ENCODE assay signal across 1 cellular context in genomic region chr1:62436466-62437272, GRCh38.
A peak's percentile ranks its signal among the peaks of the same experiment; 100 is the strongest.
TF ChIP-seq lines count a peak whose summit lies in the region.

Gene USP1, plus strand, starts transcription at chr1:62437049. Its CDS starts 2,819 bp downstream, at chr1:62439868.

TF ChIP-seq in HepG2, 621 proteins besides CTCF, POLR2A, EP300 and RAD21 (continued from another document and continues in another):
- no peak; the same call in none of the 2 replicates for TF ChIP-seq IKZF5 (CRISPR knock-in tag; IDR thresholded peaks at IDR 0.05)
- TF ChIP-seq, protein P1, sequence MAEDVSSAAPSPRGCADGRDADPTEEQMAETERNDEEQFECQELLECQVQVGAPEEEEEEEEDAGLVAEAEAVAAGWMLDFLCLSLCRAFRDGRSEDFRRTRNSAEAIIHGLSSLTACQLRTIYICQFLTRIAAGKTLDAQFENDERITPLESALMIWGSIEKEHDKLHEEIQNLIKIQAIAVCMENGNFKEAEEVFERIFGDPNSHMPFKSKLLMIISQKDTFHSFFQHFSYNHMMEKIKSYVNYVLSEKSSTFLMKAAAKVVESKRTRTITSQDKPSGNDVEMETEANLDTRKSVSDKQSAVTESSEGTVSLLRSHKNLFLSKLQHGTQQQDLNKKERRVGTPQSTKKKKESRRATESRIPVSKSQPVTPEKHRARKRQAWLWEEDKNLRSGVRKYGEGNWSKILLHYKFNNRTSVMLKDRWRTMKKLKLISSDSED (CRISPR knock-in tag; IDR thresholded peaks at IDR 0.05) = no peak
- no peak for TF ChIP-seq ZNF18 (CRISPR knock-in tag; IDR thresholded peaks at IDR 0.05; ENCODE audit: insufficient replicate concordance)
- TF ChIP-seq, protein P2, sequence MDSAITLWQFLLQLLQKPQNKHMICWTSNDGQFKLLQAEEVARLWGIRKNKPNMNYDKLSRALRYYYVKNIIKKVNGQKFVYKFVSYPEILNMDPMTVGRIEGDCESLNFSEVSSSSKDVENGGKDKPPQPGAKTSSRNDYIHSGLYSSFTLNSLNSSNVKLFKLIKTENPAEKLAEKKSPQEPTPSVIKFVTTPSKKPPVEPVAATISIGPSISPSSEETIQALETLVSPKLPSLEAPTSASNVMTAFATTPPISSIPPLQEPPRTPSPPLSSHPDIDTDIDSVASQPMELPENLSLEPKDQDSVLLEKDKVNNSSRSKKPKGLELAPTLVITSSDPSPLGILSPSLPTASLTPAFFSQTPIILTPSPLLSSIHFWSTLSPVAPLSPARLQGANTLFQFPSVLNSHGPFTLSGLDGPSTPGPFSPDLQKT (CRISPR knock-in tag; IDR thresholded peaks at IDR 0.05; ENCODE audit: borderline replicate concordance) = no peak
- TF ChIP-seq ARID3A (IDR thresholded peaks at IDR 0.05; ENCODE audit: low read depth, low read length) = peak; percentile 52; the same call in 1 of the 2 replicates
- TF ChIP-seq PHF5A (CRISPR knock-in tag; IDR thresholded peaks at IDR 0.05; ENCODE audit: low read depth, unreplicated experiment) = peak; percentile 54
- TF ChIP-seq MXD3 (CRISPR knock-in tag; IDR thresholded peaks at IDR 0.05) = no peak; the same call in 1 of the 2 replicates
- peak; percentile 67; the same call in 1 of the 2 replicates for TF ChIP-seq PITX1 (CRISPR knock-in tag; IDR thresholded peaks at IDR 0.05)
- TF ChIP-seq, protein P3, sequence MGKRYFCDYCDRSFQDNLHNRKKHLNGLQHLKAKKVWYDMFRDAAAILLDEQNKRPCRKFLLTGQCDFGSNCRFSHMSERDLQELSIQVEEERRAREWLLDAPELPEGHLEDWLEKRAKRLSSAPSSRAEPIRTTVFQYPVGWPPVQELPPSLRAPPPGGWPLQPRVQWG (CRISPR knock-in tag; IDR thresholded peaks at IDR 0.05; ENCODE audit: borderline replicate concordance, low read depth) = no peak
- TF ChIP-seq NFE2L1 (CRISPR knock-in tag; IDR thresholded peaks at IDR 0.05; ENCODE audit: borderline replicate concordance) = peak; percentile 59; the same call in 1 of the 2 replicates
- no peak; the same call in 1 of the 2 replicates for TF ChIP-seq STAG1 (CRISPR knock-in tag; IDR thresholded peaks at IDR 0.05)
- TF ChIP-seq XBP1 (CRISPR knock-in tag; IDR thresholded peaks at IDR 0.05) = no peak
- TF ChIP-seq ZNF709 (CRISPR knock-in tag; IDR thresholded peaks at IDR 0.05) = no peak; the same call in 1 of the 2 replicates
- peak; percentile 96; the same call in 1 of the 2 replicates for TF ChIP-seq HDAC6 (IDR thresholded peaks at IDR 0.05; ENCODE audit: low read depth, low read length)
- TF ChIP-seq ZNF816 (CRISPR knock-in tag; IDR thresholded peaks at IDR 0.05; ENCODE audit: borderline replicate concordance) = no peak; the same call in 1 of the 2 replicates
- peak; percentile 32; the same call in 1 of the 2 replicates for TF ChIP-seq RXRA (CRISPR knock-in tag; IDR thresholded peaks at IDR 0.05)
- TF ChIP-seq NFYC (CRISPR knock-in tag; IDR thresholded peaks at IDR 0.05) = peak; percentile 91
- TF ChIP-seq, protein P4, sequence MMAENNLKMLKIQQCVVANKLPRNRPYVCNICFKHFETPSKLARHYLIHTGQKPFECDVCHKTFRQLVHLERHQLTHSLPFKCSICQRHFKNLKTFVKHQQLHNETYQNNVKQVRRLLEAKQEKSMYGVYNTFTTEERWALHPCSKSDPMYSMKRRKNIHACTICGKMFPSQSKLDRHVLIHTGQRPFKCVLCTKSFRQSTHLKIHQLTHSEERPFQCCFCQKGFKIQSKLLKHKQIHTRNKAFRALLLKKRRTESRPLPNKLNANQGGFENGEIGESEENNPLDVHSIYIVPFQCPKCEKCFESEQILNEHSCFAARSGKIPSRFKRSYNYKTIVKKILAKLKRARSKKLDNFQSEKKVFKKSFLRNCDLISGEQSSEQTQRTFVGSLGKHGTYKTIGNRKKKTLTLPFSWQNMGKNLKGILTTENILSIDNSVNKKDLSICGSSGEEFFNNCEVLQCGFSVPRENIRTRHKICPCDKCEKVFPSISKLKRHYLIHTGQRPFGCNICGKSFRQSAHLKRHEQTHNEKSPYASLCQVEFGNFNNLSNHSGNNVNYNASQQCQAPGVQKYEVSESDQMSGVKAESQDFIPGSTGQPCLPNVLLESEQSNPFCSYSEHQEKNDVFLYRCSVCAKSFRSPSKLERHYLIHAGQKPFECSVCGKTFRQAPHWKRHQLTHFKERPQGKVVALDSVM (CRISPR knock-in tag; IDR thresholded peaks at IDR 0.05) = peak; percentile 40; the same call in 1 of the 2 replicates
- TF ChIP-seq ZNF274 (CRISPR knock-in tag; IDR thresholded peaks at IDR 0.05) = no peak
- 0 out of 2 replicates have a peak, but pooled peaks have one; percentile 19 for TF ChIP-seq THAP7 (CRISPR knock-in tag; IDR thresholded peaks at IDR 0.05)
- TF ChIP-seq ONECUT2 (CRISPR knock-in tag; IDR thresholded peaks at IDR 0.05) = no peak
- TF ChIP-seq NFIC (IDR thresholded peaks at IDR 0.05; ENCODE audit: low read length) = no peak
- peak; percentile 58; the same call in 1 of the 2 replicates for TF ChIP-seq ZNF333 (CRISPR knock-in tag; IDR thresholded peaks at IDR 0.05; ENCODE audit: borderline replicate concordance)
- TF ChIP-seq HMG20B (CRISPR knock-in tag; conservative IDR thresholded peaks at IDR 0.05) = peak; percentile 63; the same call in 1 of the 2 replicates
- TF ChIP-seq JUND (CRISPR knock-in tag; IDR thresholded peaks at IDR 0.05) = peak; percentile 43; the same call in 1 of the 2 replicates
- TF ChIP-seq MED8 (CRISPR knock-in tag; IDR thresholded peaks at IDR 0.05; ENCODE audit: insufficient replicate concordance) = peak; percentile 89
- no peak for TF ChIP-seq SRSF1 (optimal IDR thresholded peaks at IDR 0.05; ENCODE audit: low read depth, low read length)
- 0 out of 2 replicates have a peak, but pooled peaks have one; percentile 13 for TF ChIP-seq ZNF12 (CRISPR knock-in tag; IDR thresholded peaks at IDR 0.05)
- peak; percentile 49; the same call in 1 of the 2 replicates for TF ChIP-seq ZNF678 (CRISPR knock-in tag; IDR thresholded peaks at IDR 0.05)
- peak; percentile 55 for TF ChIP-seq ZFY (CRISPR knock-in tag; IDR thresholded peaks at IDR 0.05)
- TF ChIP-seq, protein P5, sequence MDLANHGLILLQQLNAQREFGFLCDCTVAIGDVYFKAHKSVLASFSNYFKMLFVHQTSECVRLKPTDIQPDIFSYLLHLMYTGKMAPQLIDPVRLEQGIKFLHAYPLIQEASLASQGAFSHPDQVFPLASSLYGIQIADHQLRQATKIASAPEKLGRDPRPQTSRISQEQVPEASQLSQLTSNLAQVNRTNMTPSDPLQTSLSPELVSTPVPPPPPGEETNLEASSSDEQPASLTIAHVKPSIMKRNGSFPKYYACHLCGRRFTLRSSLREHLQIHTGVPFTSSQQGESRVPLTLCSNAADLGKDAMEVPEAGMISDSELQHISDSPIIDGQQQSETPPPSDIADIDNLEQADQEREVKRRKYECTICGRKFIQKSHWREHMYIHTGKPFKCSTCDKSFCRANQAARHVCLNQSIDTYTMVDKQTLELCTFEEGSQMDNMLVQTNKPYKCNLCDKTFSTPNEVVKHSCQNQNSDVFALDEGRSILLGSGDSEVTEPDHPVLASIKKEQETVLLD (CRISPR knock-in tag; IDR thresholded peaks at IDR 0.05; ENCODE audit: low read depth) = peak; percentile 35
- TF ChIP-seq ZNF781 (CRISPR knock-in tag; IDR thresholded peaks at IDR 0.05; ENCODE audit: borderline replicate concordance, not compliant biosample characterization) = no peak
- no peak for TF ChIP-seq CBX5 (CRISPR knock-in tag; IDR thresholded peaks at IDR 0.05; ENCODE audit: borderline replicate concordance)
- no peak for TF ChIP-seq FOXO1 (CRISPR knock-in tag; IDR thresholded peaks at IDR 0.05)
- TF ChIP-seq, protein P6, sequence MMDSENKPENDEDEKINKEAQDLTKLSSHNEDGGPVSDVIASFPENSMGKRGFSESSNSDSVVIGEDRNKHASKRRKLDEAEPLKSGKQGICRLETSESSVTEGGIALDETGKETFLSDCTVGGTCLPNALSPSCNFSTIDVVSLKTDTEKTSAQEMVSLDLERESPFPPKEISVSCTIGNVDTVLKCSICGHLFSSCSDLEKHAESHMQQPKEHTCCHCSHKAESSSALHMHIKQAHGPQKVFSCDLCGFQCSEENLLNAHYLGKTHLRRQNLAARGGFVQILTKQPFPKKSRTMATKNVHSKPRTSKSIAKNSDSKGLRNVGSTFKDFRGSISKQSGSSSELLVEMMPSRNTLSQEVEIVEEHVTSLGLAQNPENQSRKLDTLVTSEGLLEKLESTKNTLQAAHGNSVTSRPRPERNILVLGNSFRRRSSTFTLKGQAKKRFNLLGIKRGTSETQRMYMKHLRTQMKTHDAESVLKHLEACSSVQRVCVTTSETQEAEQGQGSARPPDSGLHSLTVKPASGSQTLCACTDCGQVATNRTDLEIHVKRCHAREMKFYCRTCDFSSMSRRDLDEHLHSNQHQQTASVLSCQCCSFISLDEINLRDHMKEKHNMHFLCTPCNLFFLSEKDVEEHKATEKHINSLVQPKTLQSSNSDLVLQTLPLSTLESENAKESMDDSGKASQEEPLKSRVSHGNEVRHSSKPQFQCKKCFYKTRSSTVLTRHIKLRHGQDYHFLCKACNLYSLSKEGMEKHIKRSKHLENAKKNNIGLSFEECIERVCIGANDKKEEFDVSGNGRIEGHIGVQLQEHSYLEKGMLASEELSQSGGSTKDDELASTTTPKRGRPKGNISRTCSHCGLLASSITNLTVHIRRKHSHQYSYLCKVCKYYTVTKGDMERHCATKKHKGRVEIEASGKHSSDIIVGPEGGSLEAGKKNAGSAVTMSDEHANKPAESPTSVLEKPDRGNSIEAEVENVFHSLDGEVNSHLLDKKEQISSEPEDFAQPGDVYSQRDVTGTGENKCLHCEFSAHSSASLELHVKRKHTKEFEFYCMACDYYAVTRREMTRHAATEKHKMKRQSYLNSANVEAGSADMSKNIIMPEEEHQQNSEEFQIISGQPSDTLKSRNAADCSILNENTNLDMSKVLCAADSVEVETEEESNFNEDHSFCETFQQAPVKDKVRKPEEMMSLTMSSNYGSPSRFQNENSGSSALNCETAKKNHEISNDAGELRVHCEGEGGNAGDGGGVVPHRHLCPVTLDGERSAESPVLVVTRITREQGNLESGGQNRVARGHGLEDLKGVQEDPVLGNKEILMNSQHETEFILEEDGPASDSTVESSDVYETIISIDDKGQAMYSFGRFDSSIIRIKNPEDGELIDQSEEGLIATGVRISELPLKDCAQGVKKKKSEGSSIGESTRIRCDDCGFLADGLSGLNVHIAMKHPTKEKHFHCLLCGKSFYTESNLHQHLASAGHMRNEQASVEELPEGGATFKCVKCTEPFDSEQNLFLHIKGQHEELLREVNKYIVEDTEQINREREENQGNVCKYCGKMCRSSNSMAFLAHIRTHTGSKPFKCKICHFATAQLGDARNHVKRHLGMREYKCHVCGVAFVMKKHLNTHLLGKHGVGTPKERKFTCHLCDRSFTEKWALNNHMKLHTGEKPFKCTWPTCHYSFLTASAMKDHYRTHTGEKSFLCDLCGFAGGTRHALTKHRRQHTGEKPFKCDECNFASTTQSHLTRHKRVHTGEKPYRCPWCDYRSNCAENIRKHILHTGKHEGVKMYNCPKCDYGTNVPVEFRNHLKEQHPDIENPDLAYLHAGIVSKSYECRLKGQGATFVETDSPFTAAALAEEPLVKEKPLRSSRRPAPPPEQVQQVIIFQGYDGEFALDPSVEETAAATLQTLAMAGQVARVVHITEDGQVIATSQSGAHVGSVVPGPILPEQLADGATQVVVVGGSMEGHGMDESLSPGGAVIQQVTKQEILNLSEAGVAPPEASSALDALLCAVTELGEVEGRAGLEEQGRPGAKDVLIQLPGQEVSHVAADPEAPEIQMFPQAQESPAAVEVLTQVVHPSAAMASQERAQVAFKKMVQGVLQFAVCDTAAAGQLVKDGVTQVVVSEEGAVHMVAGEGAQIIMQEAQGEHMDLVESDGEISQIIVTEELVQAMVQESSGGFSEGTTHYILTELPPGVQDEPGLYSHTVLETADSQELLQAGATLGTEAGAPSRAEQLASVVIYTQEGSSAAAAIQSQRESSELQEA (CRISPR knock-in tag; IDR thresholded peaks at IDR 0.05; ENCODE audit: not compliant biosample characterization) = peak; percentile 77
- peak; percentile 26 for TF ChIP-seq ZMYM2 (CRISPR knock-in tag; IDR thresholded peaks at IDR 0.05)
- TF ChIP-seq TBL1XR1 (IDR thresholded peaks at IDR 0.05; ENCODE audit: borderline replicate concordance, low read length, partially characterized antibody) = no peak
